20 cellular contexts compared by ENCODE assay signal in genomic region chr14:105433161-105433605, GRCh38. TPM values are rescaled to one million over a fixed set of nuclear protein-coding genes. Genes with fewer than 3 reads are reported as not detected.
A peak's percentile ranks its signal among the peaks of the same experiment; 100 is the strongest.
DNase-seq lines count a peak whose midpoint lies in the region; ATAC-seq, FAIRE-seq and TF ChIP-seq lines count a peak whose summit lies in the region.
"Had no signal": no experiment of that assay in that cellular context is flagged by ENCODE, and none has a peak within 500 bp of the region (broad histone marks: within the 10 kb centered on the region; RNA-seq: fewer than 3 reads in every experiment).

No MANE protein-coding gene starts in this region.

- H3K36me3 ChIP-seq in GM12878 (ENCODE audit: control insufficient read depth in 2 of 2, insufficient read depth in 2 of 2, low read length in 1 of 2) (peaks cover 2 to 4% of the 10 kb centered on the region in 2 experiments; a peak in 3 of 4 replicates), liver (ENCODE audit: control insufficient read depth in 4 of 4, insufficient read depth in 3 of 4, low read depth in 1 of 4, low read length in 3 of 4) (no peaks in the 10 kb centered on the region), aorta (ENCODE audit: control insufficient read depth in 1 of 2, insufficient read depth in 2 of 2, low read length in 1 of 2) (no peaks in the 10 kb centered on the region)

- no peak overlapping the region for H3K27ac Mint-ChIP-seq in stimulated activated naive CD8-positive, alpha-beta T cell treated with anti-CD3 and anti-CD28 coated beads, Interleukin-15, amount 100 ng/mL, for 72 hours
- H3K27ac Mint-ChIP-seq: CD8-positive, alpha-beta T cell had no signal

- peaks cover 42% of the 10 kb centered on the region for H3K79me2 ChIP-seq in GM12878 (ENCODE audit: control insufficient read depth, insufficient read depth, low read length)

- H4K20me1 ChIP-seq in GM12878 (ENCODE audit: control insufficient read depth, insufficient read depth) = no peaks in the 10 kb centered on the region; the same call in 1 of the 2 replicates

- no peaks in the 10 kb centered on the region for H3K9me3 Mint-ChIP-seq in stimulated activated naive CD8-positive, alpha-beta T cell treated with anti-CD3 and anti-CD28 coated beads, Interleukin-15, amount 100 ng/mL, for 72 hours
- H3K9me3 Mint-ChIP-seq: CD8-positive, alpha-beta T cell had no signal

- no peaks in the 10 kb centered on the region for H3K27me3 Mint-ChIP-seq in stimulated activated naive CD8-positive, alpha-beta T cell treated with anti-CD3 and anti-CD28 coated beads, Interleukin-15, amount 100 ng/mL, for 72 hours

- intact Hi-C loops in GM12878 (cut with micrococcal nuclease; ENCODE audit: unreplicated experiment) = no loop called here
- intact Hi-C loops in aorta (cut with DNase I) = no loop called here

- H3K4me1 Mint-ChIP-seq in stimulated activated naive CD8-positive, alpha-beta T cell treated with anti-CD3 and anti-CD28 coated beads, Interleukin-15, amount 100 ng/mL, for 72 hours = peaks cover 22% of the 10 kb centered on the region

- H2AFZ ChIP-seq in GM12878 (ENCODE audit: control insufficient read depth, low read depth, low read length) = no peak overlapping the region

- DNase-seq in stimulated activated naive CD8-positive, alpha-beta T cell treated with anti-CD3 and anti-CD28 coated beads, Interleukin-15, Interleukin-2, amounts not matched to agents 100 U/mL and 50 U/mL, for 24 hours = no peak
- DNase-seq in stimulated activated naive CD8-positive, alpha-beta T cell treated with anti-CD3 and anti-CD28 coated beads, Interleukin-15, amount 100 ng/mL, for 72 hours = no peak
- DNase-seq in GM12878 (ENCODE audit: low read depth, low spot score) = no peak
- no peak for DNase-seq in aorta
- no peak for DNase-seq in GF-D8 (lab: John Stamatoyannopoulos, UW)
- no peak for DNase-seq in RKO (ENCODE audit: low spot score)
- DNase-seq in NCI-H446 treated with DMSO at 0.1 percent for 48 hours (lab: John Stamatoyannopoulos, UW) = no peak
- DNase-seq: CD8-positive, alpha-beta T cell; DND-41; GDM1; KG1; NCI-H1436 treated with DMSO at 0.1 percent for 48 hours; NCI-H2029 treated with DMSO at 0.1 percent for 48 hours; NCI-H2171 treated with DMSO at 0.1 percent for 48 hours; NCI-H774; PC-3; SK-N-SH had no signal

- TF ChIP-seq CTCF in GM12878 (IDR thresholded peaks at IDR 0.05 in 2 of 3, conservative IDR thresholded peaks at IDR 0.05 in 1 of 3; ENCODE audit: control insufficient read depth in 2 of 3, extremely low read depth in 1 of 3, insufficient read depth in 1 of 3, low read depth in 3 of 3, low read length in 3 of 3) (no peak), liver (IDR thresholded peaks at IDR 0.05; ENCODE audit: low read depth, low read length, missing input control) (no peak)

- SMC1A ChIA-PET in GM12878 (lab: Charles Lee; ENCODE audit: uncharacterized antibody, unreplicated experiment) = no interaction called here

- CTCF ChIA-PET in GM12878 (lab: Yijun Ruan, JAX) = no interaction called here

- no peak for TF ChIP-seq RAD21 in GM12878 (IDR thresholded peaks at IDR 0.05; ENCODE audit: insufficient read depth, low read depth, low read length)
- no peak for TF ChIP-seq RAD21 in liver (IDR thresholded peaks at IDR 0.05)

- TF ChIP-seq POLR2A in GM12878 (IDR thresholded peaks at IDR 0.05; ENCODE audit: low read depth, low read length) = peak; percentile 48

- no peaks in the 10 kb centered on the region; the same call in 1 of the 2 replicates for H3K4me1 ChIP-seq in GM12878 (ENCODE audit: control insufficient read depth, insufficient read depth, low read length)
- peaks cover 8 to 24% (median 16%) of the 10 kb centered on the region in 4 donors for H3K4me1 ChIP-seq in liver (ENCODE audit: control insufficient read depth in 4 of 4, insufficient read depth in 4 of 4, low read length in 3 of 4)
- H3K4me1 ChIP-seq in aorta (ENCODE audit: control insufficient read depth in 1 of 2, insufficient read depth in 2 of 2, low read length in 2 of 2) = no peaks in the 10 kb centered on the region

- H3K9me3 ChIP-seq in GM12878 (replicated peaks; ENCODE audit: control insufficient read depth, insufficient read depth, low read length) (no peaks in the 10 kb centered on the region; the same call in 2 of the 3 replicates), liver (ENCODE audit: control insufficient read depth in 4 of 4, low read length in 3 of 4) (no peaks in the 10 kb centered on the region), aorta (ENCODE audit: control insufficient read depth, low read length) (no peaks in the 10 kb centered on the region)
- H3K9me3 ChIP-seq: SK-N-SH had no signal

- H3K9ac ChIP-seq in GM12878 (ENCODE audit: control insufficient read depth, insufficient read depth, low read length) = no peak overlapping the region
- no peak overlapping the region for H3K9ac ChIP-seq in liver (ENCODE audit: low read depth in 1 of 2, low read length in 2 of 2)
- H3K9ac ChIP-seq: BLaER1, SK-N-SH had no signal

- H3K4me2 ChIP-seq in GM12878 (ENCODE audit: control insufficient read depth, insufficient read depth) = no peak overlapping the region
- H3K4me2 ChIP-seq: BLaER1, SK-N-SH had no signal

- no peak overlapping the region for H3K4me3 Mint-ChIP-seq in stimulated activated naive CD8-positive, alpha-beta T cell treated with anti-CD3 and anti-CD28 coated beads, Interleukin-15, amount 100 ng/mL, for 72 hours
- H3K4me3 Mint-ChIP-seq: CD8-positive, alpha-beta T cell had no signal

- POLR2A ChIA-PET in GM12878 (lab: Charles Lee) = no interaction called here

- H3K27me3 ChIP-seq in GM12878 (replicated peaks in 1 of 2; ENCODE audit: control insufficient read depth in 2 of 2, insufficient read depth in 2 of 2, low read length in 1 of 2) (no peaks in the 10 kb centered on the region), liver (ENCODE audit: control insufficient read depth in 4 of 4, insufficient read depth in 4 of 4, low read length in 3 of 4) (no peaks in the 10 kb centered on the region), aorta (ENCODE audit: control insufficient read depth in 1 of 2, insufficient read depth in 2 of 2, low read length in 1 of 2) (no peaks in the 10 kb centered on the region)
- H3K27me3 ChIP-seq: BLaER1 had no signal

- WGBS in GM12878 (ENCODE audit: insufficient coverage, insufficient replicate concordance, low lambda C conversion rate, missing lambda C conversion rate) = 91% methylated on average over 17 of the region's 17 CpGs
- 73% methylated on average over 17 of the region's 17 CpGs for WGBS in liver
- 77 to 80% methylated on average over 17 of the region's 17 CpGs for WGBS in aorta, 2 donors

- TF ChIP-seq EP300 in GM12878 (IDR thresholded peaks at IDR 0.05; ENCODE audit: borderline replicate concordance in 1 of 2, control insufficient read depth in 1 of 2, low read depth in 2 of 2, low read length in 2 of 2) = no peak

- no TSS peak for BruUV-seq in GM12878 (replicated peaks; lab: Mats Ljungman, UMichigan)

- no peak for FAIRE-seq in GM12878 (lab: Jason Lieb, UNC)
- FAIRE-seq: A204.1 had no signal

- ATAC-seq in stimulated activated naive CD8-positive, alpha-beta T cell treated with anti-CD3 and anti-CD28 coated beads, Interleukin-15, Interleukin-2, amounts not matched to agents 100 U/mL and 50 U/mL, for 24 hours = peak; percentile 28
- ATAC-seq in stimulated activated naive CD8-positive, alpha-beta T cell treated with anti-CD3 and anti-CD28 coated beads, Interleukin-15, amount 100 ng/mL, for 72 hours = no peak
- ATAC-seq in GM12878 (no peak), aorta (ENCODE audit: low FRiP score) (peak; percentile 19)
- ATAC-seq: CD8-positive, alpha-beta T cell; PC-3 had no signal

- H3K27ac ChIP-seq in GM12878 (ENCODE audit: control insufficient read depth, insufficient read depth) (no peak overlapping the region), liver (ENCODE audit: low read depth in 1 of 2, low read length in 2 of 2) (peak overlapping the region; percentile 32 to 57), aorta (ENCODE audit: low read depth in 1 of 2, low read length in 2 of 2) (no peak overlapping the region)
- H3K27ac ChIP-seq: BLaER1 had no signal

- H3K4me3 ChIP-seq in GM12878 (no peak overlapping the region), liver (ENCODE audit: low read depth in 1 of 3, low read length in 3 of 3) (no peak overlapping the region), aorta (ENCODE audit: low read length in 2 of 2) (no peak overlapping the region)
- H3K4me3 ChIP-seq: BLaER1 had no signal

- in situ Hi-C loops in GM12878 (cut with MboI) = no loop called here

- RAD21 ChIA-PET in GM12878 (lab: Charles Lee; ENCODE audit: unreplicated experiment) = no interaction called here

RNA-seq across cellular contexts. Expression of gene MTA1, which starts 13.6 kb away (rescaled TPM):
- 130 and 153 TPM in 2 replicates for total RNA-seq in GM12878 (2013; cell fraction: nucleolus; rRNA removed)
- total RNA-seq in GM12878 (2014; rRNA removed) (53.3 and 62.6 TPM in 2 replicates), GM12878 (2014; rRNA removed; fragmentation: Illumina TruSeq; extraction: Trizol) (28.1 and 30.8 TPM in 2 replicates), GM12878 (2021) (138 and 162 TPM in 2 replicates), liver (10 to 100 TPM; 27.9 to 28.1 TPM), aorta (100 to 1,000 TPM in 1 of 2 donors, 10 to 100 TPM in 1; 71.5 to 111 TPM)
- 20.4 TPM for polyA plus RNA-seq in GM12878 (2011; ENCODE audit: low read depth)
- polyA plus RNA-seq in GM12878 (2011; rRNA removed) (26.0 and 52.3 TPM in 2 replicates), GM12878 (2014; fragmentation: Illumina TruSeq; extraction: Trizol) (9.6 and 30.4 TPM in 2 replicates), GM12878 (2014; fragmentation: Nextera tagmentation; extraction: Ambion mirVana) (under 1 TPM; 0.14 to 0.69 TPM), GM12878 (2014; rRNA removed) (114 and 134 TPM in 2 replicates), GM12878 (2016; fragmentation: Nextera tagmentation; extraction: Ambion mirVana) (10 to 100 TPM in 1 of 2 experiments, 1 to 10 TPM in 1; 7.7 to 10.3 TPM), liver (10 to 100 TPM in 1 of 2 donors, 1 to 10 TPM in 1; 3.7 to 14.0 TPM), aorta (10 to 100 TPM; 16.9 to 85.4 TPM)
- 41.2 and 55.8 TPM in 2 replicates for polyA plus RNA-seq in GM12878 (2011; cell fraction: cytosol; rRNA removed)
- polyA plus RNA-seq in GM12878 (2011; cell fraction: nucleus; rRNA removed) = 459 and 605 TPM in 2 replicates
- polyA plus RNA-seq in GM12878 (2012) = 68.8 and 74.0 TPM in 2 replicates
- 22.1 and 40.2 TPM in 2 replicates for polyA minus RNA-seq in GM12878 (2011; rRNA and poly(A)+ RNA removed)
- polyA minus RNA-seq in GM12878 (2011; cell fraction: cytosol; rRNA and poly(A)+ RNA removed) = 42.9 and 49.3 TPM in 2 replicates
- polyA minus RNA-seq in GM12878 (2011; cell fraction: nucleus; rRNA and poly(A)+ RNA removed) = 62.5 and 113 TPM in 2 replicates

RNA-seq across cellular contexts. Expression of gene TEX22, which starts 34.8 kb away (rescaled TPM):
- total RNA-seq in GM12878 (2013; cell fraction: nucleolus; rRNA removed) = 1.2 and 2.5 TPM in 2 replicates
- total RNA-seq in GM12878 (2014; rRNA removed) = 0.49 and 1.0 TPM in 2 replicates
- total RNA-seq in GM12878 (2014; rRNA removed; fragmentation: Illumina TruSeq; extraction: Trizol) = 0.54 and 0.64 TPM in 2 replicates
- 2.7 and 4.0 TPM in 2 replicates for total RNA-seq in GM12878 (2021)
- polyA plus RNA-seq in GM12878 (2011; ENCODE audit: low read depth) = 0.18 TPM
- polyA plus RNA-seq in GM12878 (2011; rRNA removed) = 0.12 and 0.15 TPM in 2 replicates
- polyA plus RNA-seq in GM12878 (2011; cell fraction: cytosol; rRNA removed) = 0.15 and 0.32 TPM in 2 replicates
- 2.1 and 2.2 TPM in 2 replicates for polyA plus RNA-seq in GM12878 (2011; cell fraction: nucleus; rRNA removed)
- polyA plus RNA-seq in GM12878 (2012) = 0.32 and 0.34 TPM in 2 replicates
- polyA plus RNA-seq in GM12878 (2014; fragmentation: Illumina TruSeq; extraction: Trizol) = 0.12 TPM in 1 of 2 replicates, not detected in the other
- polyA plus RNA-seq in GM12878 (2014; fragmentation: Nextera tagmentation; extraction: Ambion mirVana) = under 1 TPM in 1 of 2 experiments, not detected in 1; 0.02 TPM
- polyA plus RNA-seq in GM12878 (2014; rRNA removed) = 0.63 and 0.80 TPM in 2 replicates
- polyA plus RNA-seq in GM12878 (2016; fragmentation: Nextera tagmentation; extraction: Ambion mirVana) = 1 to 10 TPM; 1.1 to 1.3 TPM
- 0.10 and 0.15 TPM in 2 replicates for polyA minus RNA-seq in GM12878 (2011; rRNA and poly(A)+ RNA removed)
- polyA minus RNA-seq in GM12878 (2011; cell fraction: cytosol; rRNA and poly(A)+ RNA removed) = not detected in 2 replicates
- 0.38 and 0.60 TPM in 2 replicates for polyA minus RNA-seq in GM12878 (2011; cell fraction: nucleus; rRNA and poly(A)+ RNA removed)
- under 1 TPM; 0.08 to 0.14 TPM for total RNA-seq in liver
- under 1 TPM in 1 of 2 donors, not detected in 1; 0.02 TPM for polyA plus RNA-seq in liver
- 1 to 10 TPM; 1.2 to 2.1 TPM for total RNA-seq in aorta
- polyA plus RNA-seq in aorta = under 1 TPM; 0.18 to 0.38 TPM

RNA-seq across cellular contexts. Expression of gene CRIP2, which starts 41.4 kb away (rescaled TPM):
- total RNA-seq in GM12878 (2013; cell fraction: nucleolus; rRNA removed) = not detected in 2 replicates
- total RNA-seq in GM12878 (2014; rRNA removed) = 0.11 TPM in 1 of 2 replicates, not detected in the other
- total RNA-seq in GM12878 (2014; rRNA removed; fragmentation: Illumina TruSeq; extraction: Trizol) = not detected in 2 replicates
- total RNA-seq in GM12878 (2021) = 0.49 and 0.61 TPM in 2 replicates
- polyA plus RNA-seq in GM12878 (2011; ENCODE audit: low read depth) = not detected
- polyA plus RNA-seq in GM12878 (2011; rRNA removed) = 0.04 TPM in 1 of 2 replicates, not detected in the other
- polyA plus RNA-seq in GM12878 (2011; cell fraction: cytosol; rRNA removed) = 0.39 and 0.40 TPM in 2 replicates
- 0.37 and 0.57 TPM in 2 replicates for polyA plus RNA-seq in GM12878 (2011; cell fraction: nucleus; rRNA removed)
- polyA plus RNA-seq in GM12878 (2012) = 0.15 and 0.22 TPM in 2 replicates
- not detected in 2 replicates for polyA plus RNA-seq in GM12878 (2014; fragmentation: Illumina TruSeq; extraction: Trizol)
- not detected for polyA plus RNA-seq in GM12878 (2014; fragmentation: Nextera tagmentation; extraction: Ambion mirVana)
- polyA plus RNA-seq in GM12878 (2014; rRNA removed) = not detected in 2 replicates
- under 1 TPM; 0.37 to 0.62 TPM for polyA plus RNA-seq in GM12878 (2016; fragmentation: Nextera tagmentation; extraction: Ambion mirVana)
- not detected in 2 replicates for polyA minus RNA-seq in GM12878 (2011; rRNA and poly(A)+ RNA removed)
- polyA minus RNA-seq in GM12878 (2011; cell fraction: cytosol; rRNA and poly(A)+ RNA removed) = 2.9 and 4.2 TPM in 2 replicates
- 1.4 TPM in 1 of 2 replicates, not detected in the other for polyA minus RNA-seq in GM12878 (2011; cell fraction: nucleus; rRNA and poly(A)+ RNA removed)
- 10 to 100 TPM in 1 of 2 donors, 1 to 10 TPM in 1; 4.3 to 10.9 TPM for total RNA-seq in liver
- 10 to 100 TPM; 30.6 to 40.0 TPM for polyA plus RNA-seq in liver
- total RNA-seq in aorta = 100 to 1,000 TPM; 267 to 352 TPM
- 100 to 1,000 TPM; 432 to 698 TPM for polyA plus RNA-seq in aorta

RNA-seq across cellular contexts. Expression of gene CRIP1, which starts 53.5 kb away (rescaled TPM):
- total RNA-seq in GM12878 (2013; cell fraction: nucleolus; rRNA removed) = 20.9 and 21.9 TPM in 2 replicates
- 99.4 and 101 TPM in 2 replicates for total RNA-seq in GM12878 (2014; rRNA removed)
- 87.3 and 90.6 TPM in 2 replicates for total RNA-seq in GM12878 (2014; rRNA removed; fragmentation: Illumina TruSeq; extraction: Trizol)
- 177 and 188 TPM in 2 replicates for total RNA-seq in GM12878 (2021)
- polyA plus RNA-seq in GM12878 (2011; ENCODE audit: low read depth) = 110 TPM
- 36.3 and 174 TPM in 2 replicates for polyA plus RNA-seq in GM12878 (2011; rRNA removed)
- 236 and 406 TPM in 2 replicates for polyA plus RNA-seq in GM12878 (2011; cell fraction: cytosol; rRNA removed)
- 273 and 302 TPM in 2 replicates for polyA plus RNA-seq in GM12878 (2011; cell fraction: nucleus; rRNA removed)
- 224 and 253 TPM in 2 replicates for polyA plus RNA-seq in GM12878 (2012)
- polyA plus RNA-seq in GM12878 (2014; fragmentation: Illumina TruSeq; extraction: Trizol) = 8.1 and 81.1 TPM in 2 replicates
- 100 to 1,000 TPM in 1 of 2 experiments, 10 to 100 TPM in 1; 66.8 to 134 TPM for polyA plus RNA-seq in GM12878 (2014; fragmentation: Nextera tagmentation; extraction: Ambion mirVana)
- polyA plus RNA-seq in GM12878 (2014; rRNA removed) = 259 and 269 TPM in 2 replicates
- polyA plus RNA-seq in GM12878 (2016; fragmentation: Nextera tagmentation; extraction: Ambion mirVana) = 100 to 1,000 TPM; 207 to 230 TPM
- 26.0 and 61.0 TPM in 2 replicates for polyA minus RNA-seq in GM12878 (2011; rRNA and poly(A)+ RNA removed)
- 42.5 and 76.2 TPM in 2 replicates for polyA minus RNA-seq in GM12878 (2011; cell fraction: cytosol; rRNA and poly(A)+ RNA removed)
- polyA minus RNA-seq in GM12878 (2011; cell fraction: nucleus; rRNA and poly(A)+ RNA removed) = 17.5 and 28.7 TPM in 2 replicates
- 1 to 10 TPM; 1.4 to 1.8 TPM for total RNA-seq in liver
- 10 to 100 TPM in 1 of 2 donors, 1 to 10 TPM in 1; 6.0 to 11.4 TPM for polyA plus RNA-seq in liver
- total RNA-seq in aorta = 100 to 1,000 TPM; 229 to 236 TPM
- polyA plus RNA-seq in aorta = 1,000 to 10,000 TPM in 1 of 2 donors, 100 to 1,000 TPM in 1; 740 to 1,123 TPM

RNA-seq across cellular contexts. Expression of gene TEDC1, which starts 57.9 kb away (rescaled TPM):
- total RNA-seq in GM12878 (2013; cell fraction: nucleolus; rRNA removed) = 15.3 and 19.0 TPM in 2 replicates
- total RNA-seq in GM12878 (2014; rRNA removed) (23.0 and 25.8 TPM in 2 replicates), GM12878 (2014; rRNA removed; fragmentation: Illumina TruSeq; extraction: Trizol) (2.9 and 5.1 TPM in 2 replicates), GM12878 (2021) (30.5 and 34.2 TPM in 2 replicates), liver (1 to 10 TPM; 2.2 to 7.5 TPM), aorta (10 to 100 TPM in 1 of 2 donors, 1 to 10 TPM in 1; 8.6 to 30.5 TPM)
- 1.9 TPM for polyA plus RNA-seq in GM12878 (2011; ENCODE audit: low read depth)
- polyA plus RNA-seq in GM12878 (2011; rRNA removed) (1.7 and 6.0 TPM in 2 replicates), GM12878 (2014; fragmentation: Illumina TruSeq; extraction: Trizol) (0.10 and 0.76 TPM in 2 replicates), GM12878 (2014; fragmentation: Nextera tagmentation; extraction: Ambion mirVana) (1 to 10 TPM in 1 of 2 experiments, under 1 TPM in 1; 0.19 to 1.6 TPM), GM12878 (2014; rRNA removed) (27.8 and 32.6 TPM in 2 replicates), GM12878 (2016; fragmentation: Nextera tagmentation; extraction: Ambion mirVana) (10 to 100 TPM; 23.3 to 29.9 TPM), liver (1 to 10 TPM in 1 of 2 donors, under 1 TPM in 1; 0.97 to 4.2 TPM), aorta (10 to 100 TPM in 1 of 2 donors, 1 to 10 TPM in 1; 9.6 to 33.8 TPM)
- 8.1 and 18.8 TPM in 2 replicates for polyA plus RNA-seq in GM12878 (2011; cell fraction: cytosol; rRNA removed)
- 26.6 and 44.6 TPM in 2 replicates for polyA plus RNA-seq in GM12878 (2011; cell fraction: nucleus; rRNA removed)
- 7.2 and 9.4 TPM in 2 replicates for polyA plus RNA-seq in GM12878 (2012)
- 6.5 and 9.2 TPM in 2 replicates for polyA minus RNA-seq in GM12878 (2011; rRNA and poly(A)+ RNA removed)
- 4.4 and 5.8 TPM in 2 replicates for polyA minus RNA-seq in GM12878 (2011; cell fraction: cytosol; rRNA and poly(A)+ RNA removed)
- 8.9 and 18.4 TPM in 2 replicates for polyA minus RNA-seq in GM12878 (2011; cell fraction: nucleus; rRNA and poly(A)+ RNA removed)

Comparison
In these comparisons a context has a peak if more than half of its experiments do, and no peak if none do; other contexts are left out.
1. ATAC-seq: peak in stimulated activated naive CD8-positive, alpha-beta T cell treated with anti-CD3 and anti-CD28 coated beads, Interleukin-15, Interleukin-2, amounts not matched to agents 100 U/mL and 50 U/mL, for 24 hours (single experiment) and aorta (single experiment); none in stimulated activated naive CD8-positive, alpha-beta T cell treated with anti-CD3 and anti-CD28 coated beads, Interleukin-15, amount 100 ng/mL, for 72 hours (single experiment) and GM12878 (single experiment).
2. H3K27ac ChIP-seq: peak in liver (2 of 2); none in GM12878 (single experiment) and aorta (0 of 2).
3. RNA of gene CRIP2, which starts 41.4 kb away (total RNA-seq): 267 to 352 TPM in aorta; 4.3 to 10.9 TPM in liver and 0.11 to 0.61 TPM in GM12878; every median in the first group is over 10 times any median in the second.